Comparison of ENCODE assay signal across 11 cellular contexts in genomic region chr7:105297309-105297708, GRCh38.
"Had no signal": no experiment of that assay in that cellular context is flagged by ENCODE, and none has a peak within 500 bp of the region (broad histone marks: within the 10 kb centered on the region; RNA-seq: fewer than 3 reads in every experiment).

No MANE protein-coding gene starts in this region.

- H3K27me3 ChIP-seq: ascending aorta, esophagus muscularis mucosa, tibial nerve had no signal

- H3K4me3 Mint-ChIP-seq: nephron had no signal

- ATAC-seq: left lobe of liver, right cardiac atrium had no signal

- H3K36me3 ChIP-seq: ascending aorta, esophagus muscularis mucosa, tibial nerve had no signal

- H3K27ac ChIP-seq: ascending aorta, esophagus muscularis mucosa, SK-N-MC, tibial nerve had no signal

- H3K4me1 ChIP-seq: ascending aorta had no signal

- DNase-seq: glutamatergic neuron, occipital lobe, right cardiac atrium, small intestine had no signal

- H3K27me3 Mint-ChIP-seq: progenitor cell of endocrine pancreas had no signal

- H3K9me3 ChIP-seq: ascending aorta, esophagus muscularis mucosa, tibial nerve had no signal

- H3K4me3 ChIP-seq: ascending aorta, esophagus muscularis mucosa, SK-N-MC, tibial nerve had no signal
